In genomic region chr22:50346415-50346945, GRCh38 we compare ENCODE assay signal across 38 cellular contexts. TPM values are rescaled to one million over a fixed set of nuclear protein-coding genes. Genes with fewer than 3 reads are reported as not detected.
DNase-seq lines count a peak whose midpoint lies in the region; ATAC-seq and TF ChIP-seq lines count a peak whose summit lies in the region.
"Had no signal": no experiment of that assay in that cellular context is flagged by ENCODE, and none has a peak within 500 bp of the region (broad histone marks: within the 10 kb centered on the region; RNA-seq: fewer than 3 reads in every experiment).

No MANE protein-coding gene starts in this region.

- 77% methylated on average over 7 of the region's 11 CpGs for WGBS in smooth muscle cell (ENCODE audit: low lambda C conversion rate)

- DNase-seq in Right ventricle myocardium superior (peak; percentile 31), right atrium auricular region (ENCODE audit: low spot score) (no peak), nephron progenitor cell (peak; percentile 16), smooth muscle cell (lab: John Stamatoyannopoulos, UW; ENCODE audit: unreplicated experiment) (no peak), Ammon's horn (ENCODE audit: low spot score) (no peak), NK-92 (lab: John Stamatoyannopoulos, UW; ENCODE audit: unreplicated experiment) (no peak)
- DNase-seq in effector memory CD4-positive, alpha-beta T cell: no peak
- no peak for DNase-seq in activated naive CD8-positive, alpha-beta T cell treated with anti-CD3 and anti-CD28 coated beads, Interleukin-2, amount 50 U/mL, for 24 hours
- DNase-seq: 8988T; activated CD4-positive, alpha-beta memory T cell treated with anti-CD3 and anti-CD28 coated beads for 36 hours; activated CD4-positive, CD25-positive, alpha-beta regulatory T cell treated with anti-CD3 and anti-CD28 coated beads, Interleukin-2, amount 50 U/mL, for 72 hours; activated CD8-positive, alpha-beta memory T cell treated with anti-CD3 and anti-CD28 coated beads, Interleukin-2, amount 50 U/mL, for 4 hours; activated naive CD4-positive, alpha-beta T cell treated with anti-CD3 and anti-CD28 coated beads, Interleukin-2, amount 50 U/mL, for 16 hours; amygdala; DMS153; endodermal cell; immature natural killer cell; Kasumi-1; left ventricle myocardium inferior; MV-4-11; naive B cell; NCI-H1436 treated with DMSO at 0.1 percent for 48 hours; NCI-H2107; NCI-H446 treated with DMSO at 0.1 percent for 48 hours; NCI-H82; SK-N-SH; stimulated activated CD4-positive, alpha-beta T cell treated with anti-CD3 and anti-CD28 coated beads, Interleukin-12 subunit alpha, Interleukin-12 subunit beta, amount 100 ng/mL, for 4 hours; stimulated activated CD4-positive, alpha-beta T cell treated with anti-CD3 and anti-CD28 coated beads, Interleukin-4, amount 100 ng/mL, for 4 hours; stimulated activated naive CD4-positive, alpha-beta T cell treated with Interleukin-2 at 50 U/mL for 16 hours; T-helper 2 cell; testis; uterus had no signal

- H3K27ac ChIP-seq in right atrium auricular region: no peak overlapping the region
- H3K27ac ChIP-seq in effector memory CD4-positive, alpha-beta T cell (ENCODE audit: insufficient read depth, low read length, poor library complexity, severe bottlenecking): peak overlapping the region; percentile 18
- H3K27ac ChIP-seq in smooth muscle cell (ENCODE audit: low read depth): no peak overlapping the region
- H3K27ac ChIP-seq: HL-60, left ventricle myocardium inferior, parathyroid adenoma, testis, uterus had no signal

- no peak overlapping the region for H3K4me2 ChIP-seq in smooth muscle cell
- H3K4me2 ChIP-seq: SK-N-SH had no signal

- no peaks in the 10 kb centered on the region for H3K9me3 Mint-ChIP-seq in nephron progenitor cell
- no peaks in the 10 kb centered on the region for H3K9me3 Mint-ChIP-seq in activated naive CD8-positive, alpha-beta T cell treated with anti-CD3 and anti-CD28 coated beads, Interleukin-2, amount 50 U/mL, for 24 hours
- H3K9me3 Mint-ChIP-seq: activated CD4-positive, alpha-beta memory T cell treated with anti-CD3 and anti-CD28 coated beads for 36 hours; activated T-helper 1 cell treated with anti-CD3 and anti-CD28 coated beads, Interleukin-12 subunit alpha, Interleukin-12 subunit beta, Interleukin-2, Interleukin-4 antibody, amounts not matched to agents 30 ng/mL and 10 ng/mL and 1 ng/mL, durations not matched to agents 14 hours and 24 hours and 36 hours; endodermal cell; immature natural killer cell; naive B cell had no signal

- H3K9ac ChIP-seq in smooth muscle cell (ENCODE audit: low read depth): no peak overlapping the region
- H3K9ac ChIP-seq: parathyroid adenoma, SK-N-SH had no signal

- ATAC-seq in Right ventricle myocardium superior (ENCODE audit: poor library complexity): no peak
- ATAC-seq in activated naive CD8-positive, alpha-beta T cell treated with anti-CD3 and anti-CD28 coated beads, Interleukin-2, amount 50 U/mL, for 24 hours: no peak
- ATAC-seq: gastroesophageal sphincter had no signal

- H2AFZ ChIP-seq in smooth muscle cell (ENCODE audit: low read depth): no peak overlapping the region
- H2AFZ ChIP-seq: parathyroid adenoma had no signal

- peaks cover 0 to 28% of the 10 kb centered on the region in 2 donors for H3K4me1 ChIP-seq in right atrium auricular region
- peaks cover 18% of the 10 kb centered on the region for H3K4me1 ChIP-seq in effector memory CD4-positive, alpha-beta T cell (ENCODE audit: control insufficient read depth, insufficient read depth, low read length, poor library complexity, severe bottlenecking)
- H3K4me1 ChIP-seq in smooth muscle cell (ENCODE audit: low read depth): no peaks in the 10 kb centered on the region
- H3K4me1 ChIP-seq: uterus had no signal

- no peak overlapping the region for H3K27ac Mint-ChIP-seq in nephron progenitor cell
- H3K27ac Mint-ChIP-seq in activated naive CD8-positive, alpha-beta T cell treated with anti-CD3 and anti-CD28 coated beads, Interleukin-2, amount 50 U/mL, for 24 hours: no peak overlapping the region
- H3K27ac Mint-ChIP-seq: activated CD4-positive, alpha-beta memory T cell treated with anti-CD3 and anti-CD28 coated beads for 36 hours; activated T-helper 1 cell treated with anti-CD3 and anti-CD28 coated beads, Interleukin-12 subunit alpha, Interleukin-12 subunit beta, Interleukin-2, Interleukin-4 antibody, amounts not matched to agents 30 ng/mL and 10 ng/mL and 1 ng/mL, durations not matched to agents 14 hours and 24 hours and 36 hours; endodermal cell had no signal

- H3K27me3 Mint-ChIP-seq in nephron progenitor cell (ENCODE audit: low read depth, poor library complexity): peaks cover 1% of the 10 kb centered on the region
- H3K27me3 Mint-ChIP-seq in activated naive CD8-positive, alpha-beta T cell treated with anti-CD3 and anti-CD28 coated beads, Interleukin-2, amount 50 U/mL, for 24 hours: no peaks in the 10 kb centered on the region
- H3K27me3 Mint-ChIP-seq: activated CD4-positive, alpha-beta memory T cell treated with anti-CD3 and anti-CD28 coated beads for 36 hours; naive B cell had no signal

- no peaks in the 10 kb centered on the region for H3K27me3 ChIP-seq in right atrium auricular region
- H3K27me3 ChIP-seq in effector memory CD4-positive, alpha-beta T cell (replicated peaks; ENCODE audit: control insufficient read depth, insufficient read depth, low read length, poor library complexity, severe bottlenecking): no peaks in the 10 kb centered on the region
- H3K27me3 ChIP-seq in smooth muscle cell (ENCODE audit: low read depth): no peaks in the 10 kb centered on the region
- H3K27me3 ChIP-seq: esophagus muscularis mucosa, gastroesophageal sphincter, testis, uterus had no signal

- peaks cover under 1% of the 10 kb centered on the region for H3F3A ChIP-seq in smooth muscle cell (ENCODE audit: low read depth)

- H3K79me2 ChIP-seq in smooth muscle cell (ENCODE audit: low read depth): peaks cover 42% of the 10 kb centered on the region
- H3K79me2 ChIP-seq: parathyroid adenoma had no signal

- H3K4me1 Mint-ChIP-seq in nephron progenitor cell: peaks cover 2% of the 10 kb centered on the region
- peaks cover 10% of the 10 kb centered on the region for H3K4me1 Mint-ChIP-seq in activated naive CD8-positive, alpha-beta T cell treated with anti-CD3 and anti-CD28 coated beads, Interleukin-2, amount 50 U/mL, for 24 hours
- H3K4me1 Mint-ChIP-seq: endodermal cell had no signal

- TF ChIP-seq CTCF in right atrium auricular region (IDR thresholded peaks at IDR 0.05) (no peak), nephron progenitor cell (IDR thresholded peaks at IDR 0.05) (no peak), smooth muscle cell (IDR thresholded peaks at IDR 0.05; ENCODE audit: borderline replicate concordance, insufficient read depth, poor library complexity, severe bottlenecking) (no peak)

- no peaks in the 10 kb centered on the region for H3K9me3 ChIP-seq in right atrium auricular region
- H3K9me3 ChIP-seq in effector memory CD4-positive, alpha-beta T cell (ENCODE audit: control insufficient read depth, low read length): no peaks in the 10 kb centered on the region
- no peaks in the 10 kb centered on the region for H3K9me3 ChIP-seq in smooth muscle cell (replicated peaks; ENCODE audit: low read depth)
- H3K9me3 ChIP-seq: esophagus muscularis mucosa, gastroesophageal sphincter, HAP-1, left ventricle myocardium inferior, SK-N-SH, testis, uterus had no signal

- H3K36me3 ChIP-seq in right atrium auricular region: no peaks in the 10 kb centered on the region
- peaks cover 7% of the 10 kb centered on the region for H3K36me3 ChIP-seq in effector memory CD4-positive, alpha-beta T cell (ENCODE audit: control insufficient read depth, insufficient read depth, low read length)
- H3K36me3 ChIP-seq in smooth muscle cell (ENCODE audit: low read depth): no peaks in the 10 kb centered on the region
- H3K36me3 ChIP-seq: uterus had no signal

- no peak overlapping the region for H3K4me3 Mint-ChIP-seq in nephron progenitor cell
- H3K4me3 Mint-ChIP-seq in activated naive CD8-positive, alpha-beta T cell treated with anti-CD3 and anti-CD28 coated beads, Interleukin-2, amount 50 U/mL, for 24 hours: no peak overlapping the region
- H3K4me3 Mint-ChIP-seq: activated CD4-positive, alpha-beta memory T cell treated with anti-CD3 and anti-CD28 coated beads for 36 hours; activated T-helper 1 cell treated with anti-CD3 and anti-CD28 coated beads, Interleukin-12 subunit alpha, Interleukin-12 subunit beta, Interleukin-2, Interleukin-4 antibody, amounts not matched to agents 30 ng/mL and 10 ng/mL and 1 ng/mL, durations not matched to agents 14 hours and 24 hours and 36 hours; endodermal cell had no signal

- H4K20me1 ChIP-seq in smooth muscle cell (ENCODE audit: low read depth): peaks cover 51% of the 10 kb centered on the region

- peaks cover 8% of the 10 kb centered on the region for H3K36me3 Mint-ChIP-seq in nephron progenitor cell (ENCODE audit: low read depth)
- H3K36me3 Mint-ChIP-seq in activated naive CD8-positive, alpha-beta T cell treated with anti-CD3 and anti-CD28 coated beads, Interleukin-2, amount 50 U/mL, for 24 hours (ENCODE audit: low read depth): peaks cover 1% of the 10 kb centered on the region
- H3K36me3 Mint-ChIP-seq: activated CD4-positive, alpha-beta memory T cell treated with anti-CD3 and anti-CD28 coated beads for 36 hours; immature natural killer cell; naive B cell had no signal

- H3K4me3 ChIP-seq in right atrium auricular region (no peak overlapping the region), smooth muscle cell (no peak overlapping the region)
- H3K4me3 ChIP-seq in effector memory CD4-positive, alpha-beta T cell (ENCODE audit: insufficient read depth, low read depth, low read length, poor library complexity, severe bottlenecking): no peak overlapping the region
- H3K4me3 ChIP-seq: esophagus muscularis mucosa, gastroesophageal sphincter, HAP-1, left ventricle myocardium inferior, testis, uterus had no signal

- intact Hi-C loops in Right ventricle myocardium superior (cut with DNase I): no loop called here

RNA-seq across cellular contexts. Expression of gene PPP6R2, which starts 3.4 kb away (rescaled TPM):
- total RNA-seq in Right ventricle myocardium superior: 40.4 TPM
- total RNA-seq in right atrium auricular region: 10 to 100 TPM; 45.2 to 54.8 TPM
- 24.6 and 30.7 TPM in 2 replicates for total RNA-seq in smooth muscle cell
- 31.6 and 36.3 TPM in 2 replicates for polyA plus RNA-seq in smooth muscle cell

RNA-seq across cellular contexts. Expression of gene DENND6B, which starts 19.7 kb away (rescaled TPM):
- total RNA-seq in Right ventricle myocardium superior (1.1 TPM), right atrium auricular region (1 to 10 TPM in 1 of 2 donors, under 1 TPM in 1; 0.85 to 1.0 TPM), smooth muscle cell (2.4 and 3.1 TPM in 2 replicates)
- polyA plus RNA-seq in smooth muscle cell: 7.8 and 10.1 TPM in 2 replicates

RNA-seq across cellular contexts. Expression of gene PLXNB2, which starts 39.0 kb away (rescaled TPM):
- total RNA-seq in Right ventricle myocardium superior: 68.3 TPM
- total RNA-seq in right atrium auricular region: 10 to 100 TPM; 60.3 to 92.8 TPM
- total RNA-seq in smooth muscle cell: 183 and 195 TPM in 2 replicates
- polyA plus RNA-seq in smooth muscle cell: 210 and 249 TPM in 2 replicates

Comparison
In these comparisons a context has a peak if more than half of its experiments do, and no peak if none do; other contexts are left out.
1. DNase-seq: peak in Right ventricle myocardium superior (single experiment) and nephron progenitor cell (single experiment); none in right atrium auricular region (single experiment), effector memory CD4-positive, alpha-beta T cell (0 of 3), activated naive CD8-positive, alpha-beta T cell treated with anti-CD3 and anti-CD28 coated beads, Interleukin-2, amount 50 U/mL, for 24 hours (single experiment), smooth muscle cell (single experiment), Ammon's horn (single experiment) and NK-92 (single experiment).